Comparison of ENCODE assay signal across 24 cellular contexts in the genomic region with DNA sequence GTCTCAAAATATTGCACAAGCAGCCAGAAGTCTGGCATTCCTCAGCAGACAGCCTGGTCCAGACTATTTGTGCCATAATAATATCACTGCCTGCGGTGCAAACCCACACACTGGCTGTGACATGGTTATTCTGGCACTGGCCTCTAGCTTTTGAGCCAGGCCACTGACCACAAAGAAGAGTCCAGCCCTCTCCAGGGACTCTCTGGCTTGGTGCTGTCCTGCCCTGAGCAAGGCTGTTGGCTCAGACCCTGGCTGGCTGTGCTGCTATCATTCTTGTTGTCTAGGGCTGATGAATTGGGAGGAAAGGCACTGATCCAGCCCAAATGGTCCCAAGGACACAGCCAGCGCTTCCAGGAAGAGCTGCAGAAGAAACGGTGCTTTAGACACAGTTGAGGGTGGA.
DNase-seq lines count a peak whose midpoint lies in the region; ATAC-seq and TF ChIP-seq lines count a peak whose summit lies in the region.
"Had no signal": no experiment of that assay in that cellular context is flagged by ENCODE, and none has a peak within 500 bp of the region (broad histone marks: within the 10 kb centered on the region; RNA-seq: fewer than 3 reads in every experiment).

No MANE protein-coding gene starts in this region.

- H3K27ac Mint-ChIP-seq in stimulated activated effector memory CD8-positive, alpha-beta T cell treated with anti-CD3 and anti-CD28 coated beads, Interleukin-12 subunit alpha, Interleukin-12 subunit beta, amount 100 ng/mL, for 72 hours, result no peak overlapping the region
- H3K27ac Mint-ChIP-seq: activated naive CD4-positive, alpha-beta T cell treated with anti-CD3 and anti-CD28 coated beads for 36 hours; activated T-helper 1 cell treated with anti-CD3 and anti-CD28 coated beads, Interleukin-12 subunit alpha, Interleukin-12 subunit beta, Interleukin-2, Interleukin-4 antibody, amounts not matched to agents 30 ng/mL and 10 ng/mL and 1 ng/mL, durations not matched to agents 14 hours and 24 hours and 36 hours; CD14-positive monocyte; dendritic cell treated with granulocyte-macrophage colony-stimulating factor and Interleukin-4, amounts not matched to agents 40 ng/mL and 50 ng/mL, for 4 days had no signal

- H3K4me3 Mint-ChIP-seq in stimulated activated effector memory CD8-positive, alpha-beta T cell treated with anti-CD3 and anti-CD28 coated beads, Interleukin-12 subunit alpha, Interleukin-12 subunit beta, amount 100 ng/mL, for 72 hours, result no peak overlapping the region
- H3K4me3 Mint-ChIP-seq: activated naive CD4-positive, alpha-beta T cell treated with anti-CD3 and anti-CD28 coated beads for 36 hours; activated T-helper 1 cell treated with anti-CD3 and anti-CD28 coated beads, Interleukin-12 subunit alpha, Interleukin-12 subunit beta, Interleukin-2, Interleukin-4 antibody, amounts not matched to agents 30 ng/mL and 10 ng/mL and 1 ng/mL, durations not matched to agents 14 hours and 24 hours and 36 hours; dendritic cell treated with granulocyte-macrophage colony-stimulating factor and Interleukin-4, amounts not matched to agents 40 ng/mL and 50 ng/mL, for 4 days had no signal

- H3K27ac ChIP-seq in coronary artery, result peak overlapping the region in 1 of 2 donors; percentile 41
- H3K27ac ChIP-seq: esophagus muscularis mucosa, prostate gland, stomach, upper lobe of left lung had no signal

- ATAC-seq in stimulated activated effector memory CD8-positive, alpha-beta T cell treated with anti-CD3 and anti-CD28 coated beads, Interleukin-12 subunit alpha, Interleukin-12 subunit beta, amount 100 ng/mL, for 72 hours, result no peak
- no peak for ATAC-seq in HG03039 (IDR thresholded peaks at IDR 0.05; ENCODE audit: unreplicated experiment)
- ATAC-seq: activated CD4-positive, CD25-positive, alpha-beta regulatory T cell treated with anti-CD3 and anti-CD28 coated beads, Interleukin-2, amount 50 U/mL, for 24 hours had no signal

- DNase-seq in G401 (ENCODE audit: low spot score) (peak; percentile 7), M059J (ENCODE audit: low read depth) (peak; percentile 46), coronary artery (ENCODE audit: low spot score) (peak; percentile 78), stromal cell of bone marrow (ENCODE audit: low read depth) (peak; percentile 19), dedifferentiated amniotic fluid mesenchymal stem cell (ENCODE audit: extremely low spot score) (no peak)
- DNase-seq in stimulated activated effector memory CD8-positive, alpha-beta T cell treated with anti-CD3 and anti-CD28 coated beads, Interleukin-12 subunit alpha, Interleukin-12 subunit beta, amount 100 ng/mL, for 72 hours (ENCODE audit: low spot score in 2 of 2), result no peak
- DNase-seq in activated CD8-positive, alpha-beta memory T cell treated with anti-CD3 and anti-CD28 coated beads for 24 hours, result no peak
- DNase-seq: activated CD4-positive, alpha-beta T cell treated with anti-CD3 and anti-CD28 coated beads, Interleukin-2, amount 50 U/mL, for 48 hours; activated CD8-positive, alpha-beta memory T cell treated with anti-CD3 and anti-CD28 coated beads, Interleukin-2, amount 50 U/mL, for 4 hours; activated naive CD4-positive, alpha-beta T cell treated with anti-CD3 and anti-CD28 coated beads for 36 hours; H7; mesenchymal stem cell; NCI-H1105 treated with DMSO at 0.1 percent for 48 hours; NCI-H2029; NCI-H526; stomach; upper lobe of left lung had no signal

- H3K36me3 Mint-ChIP-seq in stimulated activated effector memory CD8-positive, alpha-beta T cell treated with anti-CD3 and anti-CD28 coated beads, Interleukin-12 subunit alpha, Interleukin-12 subunit beta, amount 100 ng/mL, for 72 hours, result no peaks in the 10 kb centered on the region
- H3K36me3 Mint-ChIP-seq: CD14-positive monocyte had no signal

- TF ChIP-seq CTCF in coronary artery (IDR thresholded peaks at IDR 0.05), result no peak

- H3K4me3 ChIP-seq in coronary artery, result no peak overlapping the region
- H3K4me3 ChIP-seq: esophagus muscularis mucosa, prostate gland, stomach, upper lobe of left lung had no signal

- H3K4me1 Mint-ChIP-seq in stimulated activated effector memory CD8-positive, alpha-beta T cell treated with anti-CD3 and anti-CD28 coated beads, Interleukin-12 subunit alpha, Interleukin-12 subunit beta, amount 100 ng/mL, for 72 hours, result no peaks in the 10 kb centered on the region

- in situ Hi-C loops in G401 (cut with HindIII; ENCODE audit: low sequenced_read_pairs), result no loop called here

- no peaks in the 10 kb centered on the region for H3K9me3 Mint-ChIP-seq in stimulated activated effector memory CD8-positive, alpha-beta T cell treated with anti-CD3 and anti-CD28 coated beads, Interleukin-12 subunit alpha, Interleukin-12 subunit beta, amount 100 ng/mL, for 72 hours
- H3K9me3 Mint-ChIP-seq: activated naive CD4-positive, alpha-beta T cell treated with anti-CD3 and anti-CD28 coated beads for 36 hours; activated T-helper 1 cell treated with anti-CD3 and anti-CD28 coated beads, Interleukin-12 subunit alpha, Interleukin-12 subunit beta, Interleukin-2, Interleukin-4 antibody, amounts not matched to agents 30 ng/mL and 10 ng/mL and 1 ng/mL, durations not matched to agents 14 hours and 24 hours and 36 hours; dendritic cell treated with granulocyte-macrophage colony-stimulating factor and Interleukin-4, amounts not matched to agents 40 ng/mL and 50 ng/mL, for 4 days had no signal

Comparison
In these comparisons a context has a peak if more than half of its experiments do, and no peak if none do; other contexts are left out.
1. DNase-seq: peak in G401 (single experiment), M059J (single experiment), coronary artery (single experiment) and stromal cell of bone marrow (single experiment); none in dedifferentiated amniotic fluid mesenchymal stem cell (single experiment), stimulated activated effector memory CD8-positive, alpha-beta T cell treated with anti-CD3 and anti-CD28 coated beads, Interleukin-12 subunit alpha, Interleukin-12 subunit beta, amount 100 ng/mL, for 72 hours (0 of 2) and activated CD8-positive, alpha-beta memory T cell treated with anti-CD3 and anti-CD28 coated beads for 24 hours (single experiment).